ENCODE assay signal across 24 cellular contexts in the genomic region with DNA sequence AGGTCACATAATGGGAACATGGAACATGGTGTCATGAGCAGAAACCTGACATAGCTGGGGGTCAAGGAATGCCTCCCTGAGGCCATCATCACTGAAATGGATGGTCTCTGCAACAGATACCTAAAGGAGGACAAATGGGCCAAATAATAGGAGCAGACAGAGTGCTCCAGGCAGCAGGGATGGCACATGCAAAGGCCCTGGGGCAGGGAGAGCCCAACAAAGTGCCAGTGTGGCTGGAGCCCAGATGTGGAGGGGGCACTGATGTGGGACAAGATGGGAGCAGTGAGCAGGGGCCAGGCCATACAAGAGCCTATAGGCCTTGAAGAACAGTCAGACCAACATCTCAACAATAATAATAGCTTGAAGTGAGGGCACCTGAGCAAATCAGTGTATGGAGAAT.
DNase-seq lines count a peak whose midpoint lies in the region; ATAC-seq, FAIRE-seq and TF ChIP-seq lines count a peak whose summit lies in the region.
"Had no signal": no experiment of that assay in that cellular context is flagged by ENCODE, and none has a peak within 500 bp of the region (broad histone marks: within the 10 kb centered on the region; RNA-seq: fewer than 3 reads in every experiment).

No MANE protein-coding gene starts in this region.

- no peak overlapping the region for H2AFZ ChIP-seq in H1 (ENCODE audit: low read length)
- H2AFZ ChIP-seq: GM23248 had no signal

- TF ChIP-seq RAD21 in H1 (IDR thresholded peaks at IDR 0.05 in 1 of 2, conservative IDR thresholded peaks at IDR 0.05 in 1 of 2; ENCODE audit: low read depth in 2 of 2, low read length in 2 of 2) = no peak

- H3K27me3 ChIP-seq in H1 (replicated peaks in 1 of 4; ENCODE audit: control insufficient read depth in 3 of 4, extremely low read depth in 1 of 4, insufficient read depth in 3 of 4, low read length in 3 of 4) (no peaks in the 10 kb centered on the region), upper lobe of left lung (no peaks in the 10 kb centered on the region)
- H3K27me3 ChIP-seq: BLaER1 treated with 17β-estradiol and CSF1 and Interleukin-3, amounts not matched to agents 10 nM and 100 nM had no signal

- H4K20me1 ChIP-seq in H1 (replicated peaks in 1 of 2; ENCODE audit: control insufficient read depth in 1 of 2, insufficient read depth in 2 of 2, low read length in 2 of 2) = no peaks in the 10 kb centered on the region
- H4K20me1 ChIP-seq: BLaER1 treated with 17β-estradiol and CSF1 and Interleukin-3, amounts not matched to agents 10 nM and 100 nM had no signal

- H3K9me3 ChIP-seq in HEK293 (ENCODE audit: control insufficient read depth, insufficient read depth, low read depth, low read length) (no peaks in the 10 kb centered on the region), H1 (ENCODE audit: insufficient read depth in 2 of 2, low read depth in 1 of 2, low read length in 1 of 2) (no peaks in the 10 kb centered on the region), upper lobe of left lung (peaks cover 0 to 3% (median 1%) of the 10 kb centered on the region in 4 donors)
- H3K9me3 ChIP-seq: A549, BE2C had no signal

- no peak overlapping the region for H3K56ac ChIP-seq in H1 (replicated peaks; ENCODE audit: insufficient read length, low read depth, low read length)

- no peaks in the 10 kb centered on the region for H3K36me3 ChIP-seq in HEK293 (ENCODE audit: control insufficient read depth in 2 of 2, insufficient read depth in 1 of 2, low read length in 2 of 2)
- H3K36me3 ChIP-seq in H1 (ENCODE audit: control insufficient read depth in 2 of 4, insufficient read depth in 4 of 4, low read length in 3 of 4) = no peaks in the 10 kb centered on the region
- H3K36me3 ChIP-seq in upper lobe of left lung = no peaks in the 10 kb centered on the region
- H3K36me3 ChIP-seq: BE2C; BLaER1 treated with 17β-estradiol and CSF1 and Interleukin-3, amounts not matched to agents 10 nM and 100 nM; HAP-1 had no signal

- DNase-seq in H1 (ENCODE audit: low read depth in 1 of 2, low spot score in 2 of 2) = no peak
- DNase-seq in osteocyte (ENCODE audit: extremely low spot score, unreplicated experiment) = no peak
- no peak for DNase-seq in hepatic stellate cell (ENCODE audit: low spot score)
- DNase-seq in upper lobe of left lung = no peak
- DNase-seq in T1000 (lab: John Stamatoyannopoulos, UW) = no peak
- DNase-seq: 8988T; ACHN; AML-193; BE2C; CD4-positive, alpha-beta T cell; CD8-positive, alpha-beta memory T cell; DMS 273 treated with DMSO at 0.1 percent for 48 hours; DMS79; EL; GDM1; GM23248 had no signal

- no peak overlapping the region for H3K4ac ChIP-seq in H1 (replicated peaks; ENCODE audit: insufficient read length, low read depth, low read length)

- no peaks in the 10 kb centered on the region for H3K79me2 ChIP-seq in H1 (ENCODE audit: control insufficient read depth in 1 of 2, insufficient read depth in 2 of 2, low read length in 2 of 2)

- H3K9me3 Mint-ChIP-seq in osteocyte (ENCODE audit: unreplicated experiment) = no peaks in the 10 kb centered on the region
- H3K9me3 Mint-ChIP-seq: CD4-positive, alpha-beta T cell had no signal

- no peak overlapping the region for H2BK20ac ChIP-seq in H1 (ENCODE audit: low read length)

- H4K91ac ChIP-seq in H1 (replicated peaks; ENCODE audit: insufficient read length, low read length) = no peak overlapping the region

- H3K27ac ChIP-seq in HEK293 (ENCODE audit: extremely low read depth, low read depth, low read length) (no peak overlapping the region), H1 (ENCODE audit: low read depth, low read length) (no peak overlapping the region), upper lobe of left lung (no peak overlapping the region)
- H3K27ac ChIP-seq: BLaER1 treated with 17β-estradiol and CSF1 and Interleukin-3, amounts not matched to agents 10 nM and 100 nM; GM23248 had no signal

- no peak overlapping the region for H3K23ac ChIP-seq in H1 (ENCODE audit: insufficient read length)

- H3K27me3 Mint-ChIP-seq in osteocyte (ENCODE audit: unreplicated experiment) = no peaks in the 10 kb centered on the region

- H3K4me3 ChIP-seq in HEK293 (ENCODE audit: low read depth, low read length) (no peak overlapping the region), H1 (ENCODE audit: extremely low read depth in 1 of 4, insufficient read depth in 2 of 4, low read depth in 3 of 4, low read length in 4 of 4) (no peak overlapping the region), upper lobe of left lung (no peak overlapping the region)
- H3K4me3 ChIP-seq: A549; BLaER1 treated with 17β-estradiol and CSF1 and Interleukin-3, amounts not matched to agents 10 nM and 100 nM; GM12878; GM23248; HAP-1 had no signal

- H3K4me2 ChIP-seq in H1 (ENCODE audit: insufficient read depth in 1 of 2, low read depth in 2 of 2, low read length in 2 of 2) = no peak overlapping the region
- H3K4me2 ChIP-seq: A549; BLaER1 treated with 17β-estradiol and CSF1 and Interleukin-3, amounts not matched to agents 10 nM and 100 nM had no signal

- no peak overlapping the region for H2AK5ac ChIP-seq in H1 (ENCODE audit: low read depth, low read length)

- no peak overlapping the region for H3K9ac ChIP-seq in H1 (replicated peaks in 1 of 4; ENCODE audit: extremely low read depth in 1 of 4, low read depth in 3 of 4, low read length in 3 of 4)
- H3K9ac ChIP-seq: BLaER1 treated with 17β-estradiol and CSF1 and Interleukin-3, amounts not matched to agents 10 nM and 100 nM; GM23248 had no signal

- H3K4me1 ChIP-seq in HEK293 (ENCODE audit: control insufficient read depth, insufficient read depth, low read length) (no peaks in the 10 kb centered on the region), H1 (replicated peaks in 1 of 4; ENCODE audit: control insufficient read depth in 3 of 4, insufficient read depth in 4 of 4, low read length in 3 of 4) (peaks cover 0 to 8% (median 3%) of the 10 kb centered on the region in 4 experiments; a peak in 5 of 7 replicates), upper lobe of left lung (no peaks in the 10 kb centered on the region)
- H3K4me1 ChIP-seq: A549, BE2C, HAP-1 had no signal

- H2BK5ac ChIP-seq in H1 (ENCODE audit: low read depth, low read length) = no peak overlapping the region

- no peak overlapping the region for H4K8ac ChIP-seq in H1 (ENCODE audit: extremely low read depth, insufficient read depth, low read length)

- no peaks in the 10 kb centered on the region for H3K36me3 Mint-ChIP-seq in osteocyte (ENCODE audit: unreplicated experiment)
- H3K36me3 Mint-ChIP-seq: CD14-positive monocyte had no signal

- H2BK15ac ChIP-seq in H1 (ENCODE audit: low read length) = no peak overlapping the region

- FAIRE-seq in H1 (lab: Jason Lieb, UNC) = no peak
- FAIRE-seq: A549, D721Med, GM12878, GM19239 had no signal

- H4K5ac ChIP-seq in H1 (ENCODE audit: insufficient read length, low read depth, low read length) = no peak overlapping the region

- peaks cover 26% of the 10 kb centered on the region for H3K4me1 Mint-ChIP-seq in osteocyte (ENCODE audit: unreplicated experiment)
- H3K4me1 Mint-ChIP-seq: CD14-positive monocyte had no signal

- no peak for TF ChIP-seq POLR2A in H1 (IDR thresholded peaks at IDR 0.05; ENCODE audit: control extremely low read depth in 1 of 2, low read depth in 2 of 2, low read length in 2 of 2)
- no peak for TF ChIP-seq POLR2A in upper lobe of left lung (IDR thresholded peaks at IDR 0.05)

- no peak overlapping the region for H2BK12ac ChIP-seq in H1 (ENCODE audit: low read depth, low read length)

- H3K23me2 ChIP-seq in H1 (ENCODE audit: low read depth, low read length) = peaks cover 3% of the 10 kb centered on the region; the same call in 1 of the 2 replicates

- POLR2A ChIA-PET in HEK293 (lab: Yijun Ruan, JAX) = no interaction called here
- POLR2A ChIA-PET in H1 (lab: Charles Lee; ENCODE audit: partially characterized antibody) = no interaction called here

- H3K27ac Mint-ChIP-seq in osteocyte (ENCODE audit: unreplicated experiment) = peak overlapping the region; percentile 9
- H3K27ac Mint-ChIP-seq: CD4-positive, alpha-beta T cell had no signal

- CTCF ChIA-PET in HEK293 (lab: Yijun Ruan, JAX) = no interaction called here
- CTCF ChIA-PET in H1 (lab: Charles Lee; ENCODE audit: partially characterized antibody) = no interaction called here

- no peak overlapping the region for H2BK120ac ChIP-seq in H1 (replicated peaks; ENCODE audit: low read depth, low read length)

- TF ChIP-seq EP300 in H1 (IDR thresholded peaks at IDR 0.05; ENCODE audit: borderline replicate concordance in 1 of 2, low read depth in 2 of 2, low read length in 2 of 2) = no peak
- no peak for TF ChIP-seq EP300 in upper lobe of left lung (IDR thresholded peaks at IDR 0.05)

- H3K14ac ChIP-seq in H1 (ENCODE audit: insufficient read length) = no peak overlapping the region

- H3K4me3 Mint-ChIP-seq in osteocyte (ENCODE audit: unreplicated experiment) = no peak overlapping the region
- H3K4me3 Mint-ChIP-seq: CD14-positive monocyte; CD4-positive, alpha-beta T cell; CD8-positive, alpha-beta memory T cell had no signal

- ATAC-seq in upper lobe of left lung (ENCODE audit: low FRiP score in 2 of 2) = no peak
- ATAC-seq: A549, GM12878 had no signal

- no peaks in the 10 kb centered on the region for H3K79me1 ChIP-seq in H1 (ENCODE audit: low read depth, low read length)

- no peak overlapping the region for H3K18ac ChIP-seq in H1 (ENCODE audit: extremely low read depth, low read length)

- TF ChIP-seq CTCF in HEK293 (tag by site-specific recombination; IDR thresholded peaks at IDR 0.05) (no peak), H1 (IDR thresholded peaks at IDR 0.05; ENCODE audit: control extremely low read depth in 1 of 3, insufficient read depth in 1 of 3, low read depth in 1 of 3, low read length in 3 of 3) (no peak), osteocyte (IDR thresholded peaks at IDR 0.05) (no peak), upper lobe of left lung (IDR thresholded peaks at IDR 0.05) (no peak)

TF ChIP-seq in HEK293, 187 proteins besides CTCF, POLR2A, EP300 and RAD21:
- TF ChIP-seq ZNF623 (tag by site-specific recombination; IDR thresholded peaks at IDR 0.05) (peak; percentile 91), ZNF266 (tag by site-specific recombination; IDR thresholded peaks at IDR 0.05; ENCODE audit: low read depth) (no peak), ZNF660 (tag by site-specific recombination; IDR thresholded peaks at IDR 0.05) (no peak)

TF ChIP-seq in H1, 55 proteins besides CTCF, POLR2A, EP300 and RAD21:
- peak; percentile 41; the same call in 1 of the 2 replicates for TF ChIP-seq KDM1A (IDR thresholded peaks at IDR 0.05; ENCODE audit: borderline replicate concordance, low read length)
- no peak for TF ChIP-seq CHD2 (IDR thresholded peaks at IDR 0.05; ENCODE audit: low read length)
